18 cellular contexts compared by ENCODE assay signal in genomic region chr7:155437836-155438235, GRCh38. TPM values are rescaled to one million over a fixed set of nuclear protein-coding genes. Genes with fewer than 3 reads are reported as not detected.
"Had no signal": no experiment of that assay in that cellular context is flagged by ENCODE, and none has a peak within 500 bp of the region (broad histone marks: within the 10 kb centered on the region; RNA-seq: fewer than 3 reads in every experiment).

No MANE protein-coding gene starts in this region.

- DNase-seq: IMR-90, Karpas-422, KG1, MG63, NCI-H1092, NCI-H1436, NCI-H1694, NCI-H187 treated with DMSO at 0.1 percent for 48 hours, NCI-H2029 treated with DMSO at 0.1 percent for 48 hours, NCI-H2227 treated with DMSO at 0.1 percent for 48 hours, NCI-H524, NCI-H526 treated with DMSO at 0.1 percent for 48 hours, NCI-H748 treated with DMSO at 0.1 percent for 48 hours, RPMI8226, SHP77, SK-N-SH had no signal

- H3K9me3 ChIP-seq: MG63, SK-N-SH had no signal

- ATAC-seq: HepG2 had no signal

- H3K27me3 ChIP-seq: MG63 had no signal

- H3K4me3 ChIP-seq: MG63 had no signal

- H3K36me3 ChIP-seq: MG63 had no signal

RNA-seq across cellular contexts. Expression of gene EN2, which starts 20.1 kb away (rescaled TPM):
- total RNA-seq: HepG2, HT1080, IMR-90 had no signal
- polyA plus RNA-seq: HepG2, IMR-90 had no signal
